ENCODE assay signal across 8 cellular contexts in genomic region chr2:61470122-61470951, GRCh38. TPM values are rescaled to one million over a fixed set of nuclear protein-coding genes. Genes with fewer than 3 reads are reported as not detected.
DNase-seq lines count a peak whose midpoint lies in the region; ATAC-seq and TF ChIP-seq lines count a peak whose summit lies in the region.

No MANE protein-coding gene starts in this region.

- no peaks in the 10 kb centered on the region for H3K36me3 ChIP-seq in KMS-11 (ENCODE audit: insufficient read depth)
- no peaks in the 10 kb centered on the region for H3K36me3 ChIP-seq in ovary
- H3K36me3 ChIP-seq in thoracic aorta = no peaks in the 10 kb centered on the region

- H3K27ac ChIP-seq in KMS-11 (peak overlapping the region; percentile 80), ovary (peak overlapping the region; percentile 97), thoracic aorta (peak overlapping the region; percentile 79 to 89)

- no peak for TF ChIP-seq CTCF in KMS-11 (conservative IDR thresholded peaks at IDR 0.05; ENCODE audit: low read depth, low read length)
- TF ChIP-seq CTCF in ovary (IDR thresholded peaks at IDR 0.05) = no peak
- TF ChIP-seq CTCF in thoracic aorta (IDR thresholded peaks at IDR 0.05) = no peak

- H3K4me1 ChIP-seq in KMS-11 (ENCODE audit: low read depth, poor library complexity, severe bottlenecking) (peaks cover 29% of the 10 kb centered on the region), ovary (ENCODE audit: insufficient read depth) (peaks cover 15% of the 10 kb centered on the region), thoracic aorta (ENCODE audit: control insufficient read depth in 1 of 2, low read depth in 2 of 2) (peaks cover 3 to 33% of the 10 kb centered on the region in 2 donors)

- peak; percentile 91 for DNase-seq in D341Med (ENCODE audit: low spot score)
- peak; percentile 59 for DNase-seq in SK-N-DZ (ENCODE audit: low spot score)
- peak; percentile 80 for DNase-seq in activated naive CD4-positive, alpha-beta T cell treated with anti-CD3 and anti-CD28 coated beads, Interleukin-2, amount 50 U/mL, for 16 hours
- DNase-seq in head of caudate nucleus = peak; percentile 51 to 93 (median 82)
- peak; percentile 85 to 91 (median 89) for DNase-seq in ovary
- DNase-seq in thoracic aorta (ENCODE audit: low spot score) = peak; percentile 61

- peak overlapping the region; percentile 85 for H3K4me2 ChIP-seq in KMS-11

- H3K79me2 ChIP-seq in KMS-11 (ENCODE audit: insufficient read depth, low read depth) = peaks cover 68% of the 10 kb centered on the region

- ATAC-seq in GM21528 (IDR thresholded peaks at IDR 0.05; ENCODE audit: low FRiP score, unreplicated experiment) (peak; percentile 34), thoracic aorta (ENCODE audit: insufficient number of reproducible peaks, low FRiP score, low read depth) (peak; percentile 58)

- no peak for TF ChIP-seq EP300 in ovary (IDR thresholded peaks at IDR 0.05)

- H3K9me3 ChIP-seq in ovary = no peaks in the 10 kb centered on the region
- H3K9me3 ChIP-seq in thoracic aorta = no peaks in the 10 kb centered on the region

- WGBS in ovary, 3 donors = 0 to 1% (median 1%) methylated on average over 46 to 89 of the region's 94 CpGs

- H3K4me3 ChIP-seq in KMS-11 (IDR thresholded peaks at IDR 0.05; ENCODE audit: insufficient read depth, low read depth, low read length) = peak overlapping the region; percentile 91
- peak overlapping the region; percentile 57 for H3K4me3 ChIP-seq in ovary
- H3K4me3 ChIP-seq in thoracic aorta = peak overlapping the region; percentile 100

- no peak for TF ChIP-seq POLR2A in ovary (IDR thresholded peaks at IDR 0.05)

- H3K27me3 ChIP-seq in KMS-11 (ENCODE audit: insufficient read depth, low read depth) (no peaks in the 10 kb centered on the region), ovary (no peaks in the 10 kb centered on the region), thoracic aorta (replicated peaks; ENCODE audit: insufficient read depth) (no peaks in the 10 kb centered on the region)

- H3K9ac ChIP-seq in KMS-11 = peak overlapping the region; percentile 82

- H4K20me1 ChIP-seq in KMS-11 (ENCODE audit: insufficient read depth) = no peaks in the 10 kb centered on the region

- intact Hi-C loops in head of caudate nucleus (cut with DNase I) (loop anchor here (2.0 kb wide), 1 partner anchor 66 kb away; no protein-coding TSS in a partner anchor), ovary (cut with DNase I) (loop anchor here in 3 of 4 donors (5.0 to 10.0 kb wide), 3 partner anchors 64 to 284 kb away; partner anchors contain the start of gene XPO1 (in 3 of the 3))

- peak overlapping the region; percentile 32; the same call in 1 of the 2 replicates for H2AFZ ChIP-seq in KMS-11 (ENCODE audit: low read depth)

RNA-seq across cellular contexts. Expression of gene USP34, which starts 0.6 kb away (rescaled TPM):
- polyA plus RNA-seq in SK-N-DZ (2014; cell fraction: cytosol; rRNA removed) = 34.7 and 38.8 TPM in 2 replicates
- 47.7 and 71.7 TPM in 2 replicates for polyA plus RNA-seq in SK-N-DZ (2014; cell fraction: nucleus; rRNA removed)
- total RNA-seq in ovary (100 to 1,000 TPM in 6 of 7 donors, 10 to 100 TPM in 1; 85.8 to 132 (median 116) TPM), thoracic aorta (100 to 1,000 TPM in 1 of 2 donors, 10 to 100 TPM in 1; 88.0 to 191 TPM)
- 10 to 100 TPM; 57.4 to 60.3 TPM for polyA plus RNA-seq in ovary

Comparison
In these comparisons a context has a peak if more than half of its experiments do, and no peak if none do; other contexts are left out.
1. Peak in every context shown above with its lines: DNase-seq, ATAC-seq, H3K4me3 ChIP-seq and H3K27ac ChIP-seq.